ENCODE assay signal across 1 cellular context in genomic region chr18:31185551-31185950, GRCh38.
TF ChIP-seq lines count a peak whose summit lies in the region.

No MANE protein-coding gene starts in this region.

TF ChIP-seq in SK-N-SH, 30 proteins besides CTCF, POLR2A, EP300 and RAD21:
- TF ChIP-seq ZBTB33 (IDR thresholded peaks at IDR 0.05; ENCODE audit: borderline replicate concordance, low read depth): no peak
- TF ChIP-seq FOSL2 (IDR thresholded peaks at IDR 0.05; ENCODE audit: borderline replicate concordance, low read depth): no peak
- no peak for TF ChIP-seq USF1 (IDR thresholded peaks at IDR 0.05; ENCODE audit: borderline replicate concordance, low read depth)
- TF ChIP-seq NFIC (IDR thresholded peaks at IDR 0.05; ENCODE audit: borderline replicate concordance): no peak
- no peak for TF ChIP-seq POLR2AphosphoS5 (IDR thresholded peaks at IDR 0.05; ENCODE audit: low read depth, low read length)
- TF ChIP-seq FOXJ3 (CRISPR knock-in tag; IDR thresholded peaks at IDR 0.05): no peak
- no peak for TF ChIP-seq CHD2 (IDR thresholded peaks at IDR 0.05; ENCODE audit: low read length, partially characterized antibody)
- no peak for TF ChIP-seq REST (IDR thresholded peaks at IDR 0.05; ENCODE audit: low read depth, low read length)
- TF ChIP-seq NRF1 (IDR thresholded peaks at IDR 0.05; ENCODE audit: low read depth, low read length): no peak
- TF ChIP-seq SIN3A (IDR thresholded peaks at IDR 0.05; ENCODE audit: borderline replicate concordance, low read depth, low read length): no peak
- TF ChIP-seq RCOR1 (IDR thresholded peaks at IDR 0.05; ENCODE audit: low read length): no peak
- TF ChIP-seq GABPA (IDR thresholded peaks at IDR 0.05; ENCODE audit: low read depth): no peak
- no peak for TF ChIP-seq EZH2phosphoT487 (IDR thresholded peaks at IDR 0.05; ENCODE audit: borderline replicate concordance, low read depth)
- no peak for TF ChIP-seq GATA2 (CRISPR knock-in tag; IDR thresholded peaks at IDR 0.05)
- no peak for TF ChIP-seq ELF1 (IDR thresholded peaks at IDR 0.05)
- TF ChIP-seq RXRA (IDR thresholded peaks at IDR 0.05; ENCODE audit: borderline replicate concordance, low read depth): no peak
- TF ChIP-seq YY1 (IDR thresholded peaks at IDR 0.05; ENCODE audit: low read depth): no peak
